10 cellular contexts compared by ENCODE assay signal in genomic region chr2:1855150-1855549, GRCh38.
DNase-seq lines count a peak whose midpoint lies in the region; ATAC-seq and TF ChIP-seq lines count a peak whose summit lies in the region.
"Had no signal": no experiment of that assay in that cellular context is flagged by ENCODE, and none has a peak within 500 bp of the region (broad histone marks: within the 10 kb centered on the region; RNA-seq: fewer than 3 reads in every experiment).

No MANE protein-coding gene starts in this region.

- DNase-seq in GM23338 (ENCODE audit: low spot score) (peak; percentile 80), NCI-H748 treated with DMSO at 0.1 percent for 48 hours (lab: John Stamatoyannopoulos, UW) (peak; percentile 72), endodermal cell (peak; percentile 79), osteocyte (ENCODE audit: extremely low spot score, unreplicated experiment) (no peak), tibial nerve (ENCODE audit: low spot score in 2 of 2) (no peak), NAMALWA (ENCODE audit: low spot score) (no peak), esophagus muscularis mucosa (ENCODE audit: extremely low spot score) (no peak)
- no peak for DNase-seq in activated CD4-positive, alpha-beta T cell treated with anti-CD3 and anti-CD28 coated beads for 48 hours
- DNase-seq: DMS53 had no signal

- H3K4me3 Mint-ChIP-seq in GM23338 (peak overlapping the region; percentile 70), endodermal cell (peak overlapping the region; percentile 24), osteocyte (ENCODE audit: unreplicated experiment) (peak overlapping the region; percentile 65)

- H3K4me3 ChIP-seq in GM23338 (peak overlapping the region; percentile 34; the same call in 1 of the 2 replicates), endodermal cell (ENCODE audit: low read length) (peak overlapping the region; percentile 66), tibial nerve (no peak overlapping the region), esophagus muscularis mucosa (peak overlapping the region in 1 of 4 donors; percentile 20)

- H3K36me3 ChIP-seq in GM23338 (ENCODE audit: insufficient read depth) (no peaks in the 10 kb centered on the region), endodermal cell (ENCODE audit: control insufficient read depth, insufficient read depth, low read length) (no peaks in the 10 kb centered on the region), tibial nerve (no peaks in the 10 kb centered on the region), esophagus muscularis mucosa (no peaks in the 10 kb centered on the region)

- no peaks in the 10 kb centered on the region for H3K9me3 Mint-ChIP-seq in GM23338
- H3K9me3 Mint-ChIP-seq in endodermal cell: no peaks in the 10 kb centered on the region
- H3K9me3 Mint-ChIP-seq in osteocyte (ENCODE audit: unreplicated experiment): no peaks in the 10 kb centered on the region
- H3K9me3 Mint-ChIP-seq: activated T-helper 2 cell treated with anti-CD3 and anti-CD28 coated beads, Interferon-gamma antibody, Interleukin-2, Interleukin-4, amounts not matched to agents 10 μg/mL and 5 μg/mL and 100 μg/mL, durations not matched to agents 14 hours and 24 hours and 36 hours had no signal

- H2AFZ ChIP-seq in GM23338: no peak overlapping the region

- no peak for TF ChIP-seq POLR2A in tibial nerve (IDR thresholded peaks at IDR 0.05)
- no peak for TF ChIP-seq POLR2A in esophagus muscularis mucosa (IDR thresholded peaks at IDR 0.05; ENCODE audit: low read depth)

- no peak for TF ChIP-seq EP300 in tibial nerve (IDR thresholded peaks at IDR 0.05)
- no peak for TF ChIP-seq EP300 in esophagus muscularis mucosa (IDR thresholded peaks at IDR 0.05)

- H3K27me3 Mint-ChIP-seq in GM23338 (ENCODE audit: insufficient read depth, low read depth, poor library complexity) (peaks cover 13% of the 10 kb centered on the region), endodermal cell (ENCODE audit: insufficient read depth) (peaks cover 13% of the 10 kb centered on the region), osteocyte (ENCODE audit: unreplicated experiment) (peaks cover 58% of the 10 kb centered on the region)

- TF ChIP-seq CTCF in GM23338 (conservative IDR thresholded peaks at IDR 0.05; ENCODE audit: low read depth in 2 of 2) (no peak), endodermal cell (conservative IDR thresholded peaks at IDR 0.05) (no peak), osteocyte (IDR thresholded peaks at IDR 0.05) (no peak), tibial nerve (IDR thresholded peaks at IDR 0.05) (no peak), esophagus muscularis mucosa (IDR thresholded peaks at IDR 0.05) (no peak)

- H3K9me3 ChIP-seq in endodermal cell (ENCODE audit: control insufficient read depth, low read length): no peaks in the 10 kb centered on the region
- no peaks in the 10 kb centered on the region for H3K9me3 ChIP-seq in tibial nerve
- H3K9me3 ChIP-seq in esophagus muscularis mucosa: no peaks in the 10 kb centered on the region

- H3K27ac Mint-ChIP-seq in GM23338 (no peak overlapping the region), endodermal cell (no peak overlapping the region), osteocyte (ENCODE audit: unreplicated experiment) (no peak overlapping the region)
- H3K27ac Mint-ChIP-seq: activated T-helper 2 cell treated with anti-CD3 and anti-CD28 coated beads, Interferon-gamma antibody, Interleukin-2, Interleukin-4, amounts not matched to agents 10 μg/mL and 5 μg/mL and 100 μg/mL, durations not matched to agents 14 hours and 24 hours and 36 hours had no signal

- no peak overlapping the region for H3K27ac ChIP-seq in GM23338 (ENCODE audit: low read depth)
- no peak overlapping the region for H3K27ac ChIP-seq in endodermal cell (ENCODE audit: low read depth, low read length)
- no peak overlapping the region for H3K27ac ChIP-seq in tibial nerve
- no peak overlapping the region for H3K27ac ChIP-seq in esophagus muscularis mucosa (replicated peaks in 1 of 4)

- H3K9ac ChIP-seq in endodermal cell (ENCODE audit: extremely low read depth, low read length, poor library complexity, severe bottlenecking): no peak overlapping the region

- no peaks in the 10 kb centered on the region for H4K20me1 ChIP-seq in GM23338 (replicated peaks; ENCODE audit: insufficient read depth)

- 16 to 21% methylated on average over 13 to 15 of the region's 15 CpGs for WGBS in endodermal cell (ENCODE audit: insufficient coverage in 1 of 2, insufficient read length in 1 of 2), 2 experiments
- WGBS in tibial nerve, 2 donors: 20 to 24% methylated on average over 15 of the region's 15 CpGs
- WGBS in esophagus muscularis mucosa: 37% methylated on average over 13 of the region's 15 CpGs

- peak overlapping the region; percentile 59 for H3K4me2 ChIP-seq in GM23338

- intact Hi-C loops in esophagus muscularis mucosa (cut with DNase I): loop anchor here (10.0 kb wide), 2 partner anchors 1450 to 1610 kb away; no protein-coding TSS in a partner anchor

- no peaks in the 10 kb centered on the region for H3K9me2 ChIP-seq in GM23338 (ENCODE audit: insufficient read depth)

- no peaks in the 10 kb centered on the region; the same call in 1 of the 2 replicates for H3K4me1 ChIP-seq in GM23338 (ENCODE audit: insufficient read depth)
- no peaks in the 10 kb centered on the region for H3K4me1 ChIP-seq in endodermal cell (ENCODE audit: control insufficient read depth, insufficient read depth, low read length)
- H3K4me1 ChIP-seq in tibial nerve: peaks cover 0 to 8% (median 0%) of the 10 kb centered on the region in 4 donors
- peaks cover 0 to 11% (median 10%) of the 10 kb centered on the region in 4 donors for H3K4me1 ChIP-seq in esophagus muscularis mucosa

- no peaks in the 10 kb centered on the region for H3K36me3 Mint-ChIP-seq in GM23338 (ENCODE audit: low read depth)
- no peaks in the 10 kb centered on the region for H3K36me3 Mint-ChIP-seq in endodermal cell (ENCODE audit: low read depth)
- no peaks in the 10 kb centered on the region for H3K36me3 Mint-ChIP-seq in osteocyte (ENCODE audit: unreplicated experiment)

- peak; percentile 89 for ATAC-seq in GM23338

- H3F3A ChIP-seq in GM23338 (replicated peaks; ENCODE audit: low read depth): no peaks in the 10 kb centered on the region

- H3K4me1 Mint-ChIP-seq in GM23338 (peaks cover 18% of the 10 kb centered on the region; the same call in 2 of the 3 replicates), endodermal cell (peaks cover 9% of the 10 kb centered on the region), osteocyte (ENCODE audit: unreplicated experiment) (peaks cover 4% of the 10 kb centered on the region)

- H3K27me3 ChIP-seq in GM23338 (ENCODE audit: insufficient read depth) (no peaks in the 10 kb centered on the region), endodermal cell (ENCODE audit: control insufficient read depth, insufficient read depth, low read length, poor library complexity, severe bottlenecking) (peaks cover 19% of the 10 kb centered on the region), tibial nerve (peaks cover 0 to 31% of the 10 kb centered on the region in 2 donors), esophagus muscularis mucosa (peaks cover 0 to 46% (median 0%) of the 10 kb centered on the region in 4 donors)

- H3K79me2 ChIP-seq in GM23338 (replicated peaks; ENCODE audit: insufficient read depth): no peaks in the 10 kb centered on the region

TF ChIP-seq in GM23338, 12 proteins besides CTCF, POLR2A, EP300 and RAD21 (continues in another document):
- no peak for TF ChIP-seq REST (IDR thresholded peaks at IDR 0.05; ENCODE audit: unreplicated experiment)
- TF ChIP-seq ZNF114 (CRISPR knock-in tag; IDR thresholded peaks at IDR 0.05): no peak
- TF ChIP-seq, protein P1, sequence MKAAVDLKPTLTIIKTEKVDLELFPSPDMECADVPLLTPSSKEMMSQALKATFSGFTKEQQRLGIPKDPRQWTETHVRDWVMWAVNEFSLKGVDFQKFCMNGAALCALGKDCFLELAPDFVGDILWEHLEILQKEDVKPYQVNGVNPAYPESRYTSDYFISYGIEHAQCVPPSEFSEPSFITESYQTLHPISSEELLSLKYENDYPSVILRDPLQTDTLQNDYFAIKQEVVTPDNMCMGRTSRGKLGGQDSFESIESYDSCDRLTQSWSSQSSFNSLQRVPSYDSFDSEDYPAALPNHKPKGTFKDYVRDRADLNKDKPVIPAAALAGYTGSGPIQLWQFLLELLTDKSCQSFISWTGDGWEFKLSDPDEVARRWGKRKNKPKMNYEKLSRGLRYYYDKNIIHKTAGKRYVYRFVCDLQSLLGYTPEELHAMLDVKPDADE (IDR thresholded peaks at IDR 0.05): no peak
- no peak for TF ChIP-seq STAT1 (IDR thresholded peaks at IDR 0.05; ENCODE audit: unreplicated experiment)
- TF ChIP-seq JUNB (IDR thresholded peaks at IDR 0.05; ENCODE audit: unreplicated experiment): no peak
- no peak for TF ChIP-seq CREB1 (CRISPR knock-in tag; IDR thresholded peaks at IDR 0.05; ENCODE audit: low read depth)
- no peak for TF ChIP-seq POLR2AphosphoS5 (IDR thresholded peaks at IDR 0.05; ENCODE audit: low read depth)
- no peak for TF ChIP-seq NANOG (IDR thresholded peaks at IDR 0.05; ENCODE audit: borderline replicate concordance)
- TF ChIP-seq ZNF331 (CRISPR knock-in tag; IDR thresholded peaks at IDR 0.05; ENCODE audit: low read depth): no peak
- TF ChIP-seq EZH2phosphoT487 (IDR thresholded peaks at IDR 0.05; ENCODE audit: unreplicated experiment): no peak
- no peak for TF ChIP-seq EZH2 (IDR thresholded peaks at IDR 0.05; ENCODE audit: low read depth, unreplicated experiment)

Comparison
In these comparisons a context has a peak if more than half of its experiments do, and no peak if none do; other contexts are left out.
1. DNase-seq: peak in GM23338 (single experiment), NCI-H748 treated with DMSO at 0.1 percent for 48 hours (single experiment) and endodermal cell (single experiment); none in osteocyte (single experiment), tibial nerve (0 of 2), NAMALWA (single experiment), esophagus muscularis mucosa (single experiment) and activated CD4-positive, alpha-beta T cell treated with anti-CD3 and anti-CD28 coated beads for 48 hours (single experiment).
2. H3K4me3 ChIP-seq: peak in GM23338 (single experiment) and endodermal cell (single experiment); none in tibial nerve (0 of 4).
3. Peak in every context shown above with its lines, with median percentiles within 50 percentile points of each other: H3K4me3 Mint-ChIP-seq.